In genomic region chr5:79513519-79514390, GRCh38 we compare ENCODE assay signal across 8 cellular contexts. TPM values are rescaled to one million over a fixed set of nuclear protein-coding genes. Genes with fewer than 3 reads are reported as not detected.
A peak's percentile ranks its signal among the peaks of the same experiment; 100 is the strongest.
DNase-seq lines count a peak whose midpoint lies in the region; ATAC-seq and TF ChIP-seq lines count a peak whose summit lies in the region.

TSS of gene HOMER1 (minus strand) at chr5:79514134. CDS start at chr5:79512774, 1,360 bp downstream.

- TF ChIP-seq CTCF in Calu3 (IDR thresholded peaks at IDR 0.05; ENCODE audit: unreplicated experiment) (no peak), natural killer cell (IDR thresholded peaks at IDR 0.05) (no peak)

- H3K27ac Mint-ChIP-seq in Calu3 (ENCODE audit: unreplicated experiment) (peak within 1 kb of the TSS; percentile 99), natural killer cell (peak within 1 kb of the TSS; percentile 97 to 99)

- peaks cover 34% of the 10 kb centered on the region for H3K36me3 Mint-ChIP-seq in Calu3 (ENCODE audit: insufficient read depth, unreplicated experiment)
- no peaks in the 10 kb centered on the region for H3K36me3 Mint-ChIP-seq in natural killer cell

- DNase-seq in Calu3 (peak; percentile 89), HS-27A (ENCODE audit: low read depth) (peak; percentile 24), fibroblast of gingiva (ENCODE audit: low read depth) (peak; percentile 75), natural killer cell (peak; percentile 74)
- peak; percentile 32 to 57 for DNase-seq in activated T-helper 1 cell treated with anti-CD3 and anti-CD28 coated beads, Interleukin-2, amount 50 U/mL, for 16 hours (ENCODE audit: low read depth in 1 of 2, low spot score in 1 of 2)
- peak; percentile 76 for DNase-seq in stimulated activated naive CD4-positive, alpha-beta T cell treated with Interleukin-2 at 50 U/mL for 16 hours (lab: John Stamatoyannopoulos, UW)

- intact Hi-C loops in Calu3 (cut with micrococcal nuclease; ENCODE audit: unreplicated experiment) (no loop called here), natural killer cell (cut with micrococcal nuclease) (loop anchor here (5.0 to 10.0 kb wide), 4 partner anchors 49 to 744 kb away; partner anchors contain the start of genes JMY, SERINC5 and TENT2)

- H3K27me3 Mint-ChIP-seq in Calu3 (ENCODE audit: unreplicated experiment) (no peaks in the 10 kb centered on the region), natural killer cell (ENCODE audit: low read depth in 2 of 2) (peaks cover 25 to 40% of the 10 kb centered on the region in 2 donors)

- ATAC-seq in GM21360 (IDR thresholded peaks at IDR 0.05; ENCODE audit: unreplicated experiment) (peak; percentile 42), natural killer cell (peak; percentile 69 to 86 (median 72))

- H3K4me1 Mint-ChIP-seq in Calu3 (ENCODE audit: low read depth, unreplicated experiment) (peaks cover 34% of the 10 kb centered on the region), natural killer cell (peaks cover 23 to 25% of the 10 kb centered on the region in 2 donors)

- H3K4me3 Mint-ChIP-seq in Calu3 (ENCODE audit: low read depth, unreplicated experiment) (peak within 1 kb of the TSS; percentile 93), natural killer cell (peak within 1 kb of the TSS; percentile 100)

- CTCF ChIA-PET in Calu3 (lab: Charles Lee): interaction anchor here (0.6 to 1.8 kb wide), 6 partner anchors 12 to 570 kb away, joined by 3 to 8 read pairs (median 6); partner anchors contain the start of gene JMY

- BruUV-seq in Calu3 (replicated peaks; lab: Mats Ljungman, UMichigan): no TSS peak

- H3K9me3 Mint-ChIP-seq in Calu3 (ENCODE audit: low read depth, unreplicated experiment) (no peaks in the 10 kb centered on the region), natural killer cell (no peaks in the 10 kb centered on the region)

TF ChIP-seq in PFSK-1, 5 proteins besides CTCF, POLR2A, EP300 and RAD21:
- TF ChIP-seq, protein P1, sequence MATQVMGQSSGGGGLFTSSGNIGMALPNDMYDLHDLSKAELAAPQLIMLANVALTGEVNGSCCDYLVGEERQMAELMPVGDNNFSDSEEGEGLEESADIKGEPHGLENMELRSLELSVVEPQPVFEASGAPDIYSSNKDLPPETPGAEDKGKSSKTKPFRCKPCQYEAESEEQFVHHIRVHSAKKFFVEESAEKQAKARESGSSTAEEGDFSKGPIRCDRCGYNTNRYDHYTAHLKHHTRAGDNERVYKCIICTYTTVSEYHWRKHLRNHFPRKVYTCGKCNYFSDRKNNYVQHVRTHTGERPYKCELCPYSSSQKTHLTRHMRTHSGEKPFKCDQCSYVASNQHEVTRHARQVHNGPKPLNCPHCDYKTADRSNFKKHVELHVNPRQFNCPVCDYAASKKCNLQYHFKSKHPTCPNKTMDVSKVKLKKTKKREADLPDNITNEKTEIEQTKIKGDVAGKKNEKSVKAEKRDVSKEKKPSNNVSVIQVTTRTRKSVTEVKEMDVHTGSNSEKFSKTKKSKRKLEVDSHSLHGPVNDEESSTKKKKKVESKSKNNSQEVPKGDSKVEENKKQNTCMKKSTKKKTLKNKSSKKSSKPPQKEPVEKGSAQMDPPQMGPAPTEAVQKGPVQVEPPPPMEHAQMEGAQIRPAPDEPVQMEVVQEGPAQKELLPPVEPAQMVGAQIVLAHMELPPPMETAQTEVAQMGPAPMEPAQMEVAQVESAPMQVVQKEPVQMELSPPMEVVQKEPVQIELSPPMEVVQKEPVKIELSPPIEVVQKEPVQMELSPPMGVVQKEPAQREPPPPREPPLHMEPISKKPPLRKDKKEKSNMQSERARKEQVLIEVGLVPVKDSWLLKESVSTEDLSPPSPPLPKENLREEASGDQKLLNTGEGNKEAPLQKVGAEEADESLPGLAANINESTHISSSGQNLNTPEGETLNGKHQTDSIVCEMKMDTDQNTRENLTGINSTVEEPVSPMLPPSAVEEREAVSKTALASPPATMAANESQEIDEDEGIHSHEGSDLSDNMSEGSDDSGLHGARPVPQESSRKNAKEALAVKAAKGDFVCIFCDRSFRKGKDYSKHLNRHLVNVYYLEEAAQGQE (IDR thresholded peaks at IDR 0.05; ENCODE audit: insufficient read depth in 1 of 2, low read depth in 2 of 2, low read length in 2 of 2): no peak
- TF ChIP-seq FOXP2 (optimal IDR thresholded peaks at IDR 0.05; ENCODE audit: borderline replicate concordance, extremely low read depth, extremely low read length, insufficient read depth): no peak
- no peak for TF ChIP-seq TAF1 (IDR thresholded peaks at IDR 0.05; ENCODE audit: borderline replicate concordance, insufficient read depth, low read length)
- 0 out of 2 replicates have a peak, but pooled peaks have one; percentile 1 for TF ChIP-seq SIN3A (IDR thresholded peaks at IDR 0.05; ENCODE audit: borderline replicate concordance, insufficient read depth, low read length)
- TF ChIP-seq POLR2AphosphoS5 (IDR thresholded peaks at IDR 0.05; ENCODE audit: low read depth, low read length): peak; percentile 84

RNA-seq across cellular contexts. Expression of gene HOMER1, which starts in this region (rescaled TPM):
- 26.6 and 32.5 TPM in 2 replicates for total RNA-seq in Calu3 (2022)
- polyA plus RNA-seq in PFSK-1 (2012; ENCODE audit: insufficient read length, low read depth): 3.4 TPM
- total RNA-seq in natural killer cell: 1 to 10 TPM; 3.1 to 5.4 (median 4.3) TPM

Comparison
In these comparisons a context has a peak if more than half of its experiments do, and no peak if none do; other contexts are left out.
1. Peak in every context shown above with its lines: DNase-seq and ATAC-seq.
2. DNase-seq: peak in every context shown above with its lines; median percentile 89 in Calu3; 76 in stimulated activated naive CD4-positive, alpha-beta T cell treated with Interleukin-2 at 50 U/mL for 16 hours; 75 in fibroblast of gingiva; 74 in natural killer cell; 44 in activated T-helper 1 cell treated with anti-CD3 and anti-CD28 coated beads, Interleukin-2, amount 50 U/mL, for 16 hours; 24 in HS-27A.